In the genomic region with DNA sequence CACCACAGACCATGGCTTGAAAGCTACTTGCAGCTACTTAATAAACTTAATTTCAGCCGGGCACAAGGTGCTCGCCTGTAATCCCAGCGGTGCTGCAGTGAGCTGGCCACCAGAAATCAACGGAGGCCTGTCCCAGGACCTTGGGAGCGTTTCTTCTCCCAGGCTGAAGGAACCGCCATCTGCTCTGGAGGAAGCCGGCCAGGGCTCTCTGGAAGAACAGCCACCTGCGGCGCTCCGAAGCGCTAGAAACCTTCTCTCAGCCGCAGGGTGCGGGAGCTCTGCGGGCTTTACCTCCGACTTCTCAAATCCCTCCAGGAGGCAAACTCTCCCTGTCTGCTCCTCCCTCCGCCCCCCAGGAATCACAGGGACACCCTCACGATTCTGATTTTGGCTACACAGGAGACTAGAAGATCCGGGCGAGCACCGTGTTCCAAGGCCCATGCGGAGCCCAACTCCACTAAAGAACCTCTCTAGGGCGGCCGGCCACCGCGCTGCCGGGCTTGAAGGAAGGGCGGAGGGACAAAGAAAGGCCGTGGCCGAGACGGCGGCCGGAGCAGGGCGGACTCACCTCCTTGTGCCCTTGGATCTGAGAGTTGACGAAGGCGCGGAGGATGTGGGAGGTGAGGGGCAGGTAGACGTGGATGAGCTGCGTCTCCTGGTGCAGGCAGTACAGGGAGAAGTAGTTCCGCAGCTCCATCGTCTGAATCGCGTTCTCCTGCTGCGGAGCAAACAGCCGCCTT, we compare ENCODE assay signal across 9 cellular contexts.
"Had no signal": no experiment of that assay in that cellular context is flagged by ENCODE, and none has a peak within 500 bp of the region (broad histone marks: within the 10 kb centered on the region; RNA-seq: fewer than 3 reads in every experiment).

No MANE protein-coding gene starts in this region.

- H3K27ac Mint-ChIP-seq: activated naive CD4-positive, alpha-beta T cell treated with anti-CD3 and anti-CD28 coated beads, Interleukin-2, amount 10 ng/mL, durations not matched to agents 7 days and 5 days had no signal

- H3K27ac ChIP-seq: pancreas, transverse colon had no signal

- H3K9me3 Mint-ChIP-seq: activated naive CD4-positive, alpha-beta T cell treated with anti-CD3 and anti-CD28 coated beads, Interleukin-2, amount 10 ng/mL, durations not matched to agents 7 days and 5 days; stimulated activated effector memory CD8-positive, alpha-beta T cell treated with anti-CD3 and anti-CD28 coated beads, Interleukin-12 subunit alpha, Interleukin-12 subunit beta, amount 100 ng/mL, for 72 hours had no signal

- ATAC-seq: activated CD4-positive, CD25-positive, alpha-beta regulatory T cell treated with anti-CD3 and anti-CD28 coated beads, Interleukin-2, amount 50 U/mL, for 24 hours; esophagus mucosa; left lobe of liver; pancreas had no signal

- H3K4me1 ChIP-seq: pancreas, transverse colon had no signal

- DNase-seq: activated CD4-positive, alpha-beta T cell treated with anti-CD3 and anti-CD28 coated beads, Interleukin-2, amount 50 U/mL, for 48 hours; activated naive CD4-positive, alpha-beta T cell treated with anti-CD3 and anti-CD28 coated beads, Interleukin-2, amount 10 ng/mL, durations not matched to agents 7 days and 5 days; midbrain; pancreas; transverse colon had no signal

- H3K9me3 ChIP-seq: pancreas, transverse colon had no signal

- H3K27me3 ChIP-seq: pancreas, transverse colon had no signal

- H3K36me3 ChIP-seq: pancreas, transverse colon had no signal

- H3K4me3 ChIP-seq: pancreas, transverse colon had no signal

- H3K4me3 Mint-ChIP-seq: activated naive CD4-positive, alpha-beta T cell treated with anti-CD3 and anti-CD28 coated beads, Interleukin-2, amount 10 ng/mL, durations not matched to agents 7 days and 5 days; stimulated activated effector memory CD8-positive, alpha-beta T cell treated with anti-CD3 and anti-CD28 coated beads, Interleukin-12 subunit alpha, Interleukin-12 subunit beta, amount 100 ng/mL, for 72 hours had no signal

- H3K27me3 Mint-ChIP-seq: activated naive CD4-positive, alpha-beta T cell treated with anti-CD3 and anti-CD28 coated beads, Interleukin-2, amount 10 ng/mL, durations not matched to agents 7 days and 5 days had no signal
